9 cellular contexts compared by ENCODE assay signal in genomic region chr1:36349839-36350238, GRCh38. TPM values are rescaled to one million over a fixed set of nuclear protein-coding genes. Genes with fewer than 3 reads are reported as not detected.
DNase-seq lines count a peak whose midpoint lies in the region; ATAC-seq and TF ChIP-seq lines count a peak whose summit lies in the region.
"Had no signal": no experiment of that assay in that cellular context is flagged by ENCODE, and none has a peak within 500 bp of the region (broad histone marks: within the 10 kb centered on the region; RNA-seq: fewer than 3 reads in every experiment).

No MANE protein-coding gene starts in this region.

- H3K27me3 ChIP-seq in upper lobe of right lung: no peaks in the 10 kb centered on the region

- H3K4me3 Mint-ChIP-seq in activated T-cell treated with anti-CD3 and anti-CD28 coated beads, Interleukin-2, amount 50 U/mL, for 24 hours: no peak overlapping the region
- no peak overlapping the region for H3K4me3 Mint-ChIP-seq in effector memory CD8-positive, alpha-beta T cell

- no peaks in the 10 kb centered on the region for H3K9me3 ChIP-seq in upper lobe of right lung

- ATAC-seq in upper lobe of right lung: no peak
- ATAC-seq in effector memory CD8-positive, alpha-beta T cell (replicated peaks): no peak

- H3K36me3 ChIP-seq in upper lobe of right lung: peaks cover 60% of the 10 kb centered on the region

- peak overlapping the region; percentile 40 for H3K27ac Mint-ChIP-seq in activated T-cell treated with anti-CD3 and anti-CD28 coated beads, Interleukin-2, amount 50 U/mL, for 24 hours
- H3K27ac Mint-ChIP-seq in effector memory CD8-positive, alpha-beta T cell: peak overlapping the region in 1 of 2 donors; percentile 81

- no peak for TF ChIP-seq CTCF in coronary artery (IDR thresholded peaks at IDR 0.05)
- no peak for TF ChIP-seq CTCF in upper lobe of right lung (IDR thresholded peaks at IDR 0.05)

- peaks cover 41% of the 10 kb centered on the region for H3K4me1 ChIP-seq in upper lobe of right lung

- DNase-seq in activated T-cell treated with anti-CD3 and anti-CD28 coated beads, Interleukin-2, amount 50 U/mL, for 24 hours: no peak
- no peak for DNase-seq in activated T-cell treated with anti-CD3 and anti-CD28 coated beads for 4 hours
- DNase-seq in coronary artery (ENCODE audit: low spot score): no peak
- DNase-seq in mucosa of gallbladder (ENCODE audit: low spot score): peak; percentile 35
- DNase-seq in upper lobe of right lung: no peak
- DNase-seq in effector memory CD8-positive, alpha-beta T cell: no peak
- DNase-seq in NCI-H2196 treated with DMSO at 0.1 percent for 48 hours (lab: John Stamatoyannopoulos, UW; ENCODE audit: unreplicated experiment): no peak
- no peak for DNase-seq in activated CD8-positive, alpha-beta memory T cell treated with anti-CD3 and anti-CD28 coated beads, Interleukin-2, amount 50 U/mL, for 4 hours
- DNase-seq: NCI-H2227 treated with DMSO at 0.1 percent for 48 hours had no signal

- peaks cover 81% of the 10 kb centered on the region for H3K36me3 Mint-ChIP-seq in activated T-cell treated with anti-CD3 and anti-CD28 coated beads, Interleukin-2, amount 50 U/mL, for 24 hours (ENCODE audit: low read depth)
- peaks cover 42% of the 10 kb centered on the region for H3K36me3 Mint-ChIP-seq in effector memory CD8-positive, alpha-beta T cell (ENCODE audit: insufficient read depth)

- intact Hi-C loops in upper lobe of right lung (cut with DNase I): loop anchor here (10.0 kb wide), 1 partner anchor 75 kb away; no protein-coding TSS in a partner anchor

- H3K4me1 Mint-ChIP-seq in activated T-cell treated with anti-CD3 and anti-CD28 coated beads, Interleukin-2, amount 50 U/mL, for 24 hours (ENCODE audit: low read depth): peaks cover 28% of the 10 kb centered on the region
- peaks cover 5 to 11% of the 10 kb centered on the region in 2 donors for H3K4me1 Mint-ChIP-seq in effector memory CD8-positive, alpha-beta T cell (ENCODE audit: low read depth in 2 of 2)

- H3K27me3 Mint-ChIP-seq in activated T-cell treated with anti-CD3 and anti-CD28 coated beads, Interleukin-2, amount 50 U/mL, for 24 hours: no peaks in the 10 kb centered on the region
- no peaks in the 10 kb centered on the region for H3K27me3 Mint-ChIP-seq in effector memory CD8-positive, alpha-beta T cell

- H3K9me3 Mint-ChIP-seq in activated T-cell treated with anti-CD3 and anti-CD28 coated beads, Interleukin-2, amount 50 U/mL, for 24 hours: no peaks in the 10 kb centered on the region
- H3K9me3 Mint-ChIP-seq in effector memory CD8-positive, alpha-beta T cell: no peaks in the 10 kb centered on the region

- H3K4me3 ChIP-seq in coronary artery: no peak overlapping the region
- no peak overlapping the region for H3K4me3 ChIP-seq in upper lobe of right lung

- peak overlapping the region; percentile 76 to 91 for H3K27ac ChIP-seq in coronary artery
- peak overlapping the region; percentile 56 for H3K27ac ChIP-seq in upper lobe of right lung

RNA-seq across cellular contexts. Expression of gene EVA1B, which starts 26.4 kb away (rescaled TPM):
- total RNA-seq in mucosa of gallbladder: 30.3 TPM
- total RNA-seq in upper lobe of right lung: 27.2 TPM

RNA-seq across cellular contexts. Expression of gene STK40, which starts 35.9 kb away (rescaled TPM):
- total RNA-seq in mucosa of gallbladder: 61.2 TPM
- 78.9 TPM for total RNA-seq in upper lobe of right lung

RNA-seq across cellular contexts. Expression of gene SH3D21, which starts 43.7 kb away (rescaled TPM):
- 12.1 TPM for total RNA-seq in mucosa of gallbladder
- total RNA-seq in upper lobe of right lung: 10.2 TPM

RNA-seq across cellular contexts. Expression of gene LSM10, which starts 47.9 kb away (rescaled TPM):
- total RNA-seq in mucosa of gallbladder: 41.3 TPM
- 39.4 TPM for total RNA-seq in upper lobe of right lung
